ENCODE assay signal across 21 cellular contexts in genomic region chr12:97538705-97539104, GRCh38.
A peak's percentile ranks its signal among the peaks of the same experiment; 100 is the strongest.
DNase-seq lines count a peak whose midpoint lies in the region; ATAC-seq and TF ChIP-seq lines count a peak whose summit lies in the region.
"Had no signal": no experiment of that assay in that cellular context is flagged by ENCODE, and none has a peak within 500 bp of the region (broad histone marks: within the 10 kb centered on the region; RNA-seq: fewer than 3 reads in every experiment).

No MANE protein-coding gene starts in this region.

- intact Hi-C loops in PC-3 (cut with micrococcal nuclease): no loop called here

- no peaks in the 10 kb centered on the region for H3K9me2 ChIP-seq in PC-3 (replicated peaks; ENCODE audit: low read length)

- TF ChIP-seq CTCF in PC-3 (conservative IDR thresholded peaks at IDR 0.05; ENCODE audit: low read depth, low read length) (no peak), epithelial cell of esophagus (IDR thresholded peaks at IDR 0.05; ENCODE audit: insufficient read depth, low read depth, low read length, missing control alignments) (no peak), neural progenitor cell (IDR thresholded peaks at IDR 0.05) (no peak), omental fat pad (IDR thresholded peaks at IDR 0.05) (no peak)

- peaks cover 41% of the 10 kb centered on the region for H3K36me3 Mint-ChIP-seq in neural progenitor cell
- H3K36me3 Mint-ChIP-seq: CD14-positive monocyte; CD4-positive, alpha-beta memory T cell had no signal

- H3K79me2 ChIP-seq in PC-3 (ENCODE audit: low read length) (no peaks in the 10 kb centered on the region), neural progenitor cell (ENCODE audit: low read depth) (no peaks in the 10 kb centered on the region)

- H2AFZ ChIP-seq in PC-3 (ENCODE audit: low read length): no peak overlapping the region
- H2AFZ ChIP-seq in neural progenitor cell (replicated peaks): no peak overlapping the region
- H2AFZ ChIP-seq: GM23248 had no signal

- H3K4me1 Mint-ChIP-seq in neural progenitor cell: peaks cover 31% of the 10 kb centered on the region
- H3K4me1 Mint-ChIP-seq: CD14-positive monocyte; CD4-positive, alpha-beta memory T cell had no signal

- no peak overlapping the region for H3K4me2 ChIP-seq in PC-3 (ENCODE audit: low read length)
- H3K4me2 ChIP-seq in neural progenitor cell: peak overlapping the region; percentile 60
- H3K4me2 ChIP-seq: A549; BLaER1 treated with 17β-estradiol and CSF1 and Interleukin-3, amounts not matched to agents 10 nM and 100 nM had no signal

- no peaks in the 10 kb centered on the region for H3K9me3 ChIP-seq in PC-3 (ENCODE audit: low read length)
- H3K9me3 ChIP-seq in neural progenitor cell (ENCODE audit: low read depth): no peaks in the 10 kb centered on the region
- H3K9me3 ChIP-seq: A549; BE2C; BLaER1 treated with 17β-estradiol and CSF1 and Interleukin-3, amounts not matched to agents 10 nM and 100 nM had no signal

- H3K27ac Mint-ChIP-seq in neural progenitor cell: no peak overlapping the region
- H3K27ac Mint-ChIP-seq: CD14-positive monocyte; CD4-positive, alpha-beta memory T cell had no signal

- DNase-seq in PC-3 (peak; percentile 43), epithelial cell of esophagus (ENCODE audit: low read depth) (peak; percentile 30), neural progenitor cell (ENCODE audit: low spot score) (no peak), omental fat pad (ENCODE audit: low spot score) (no peak)
- DNase-seq: 8988T; ACHN; AML-193; BE2C; Calu3; CD4-positive, alpha-beta memory T cell; COR-L47; DMS79 treated with DMSO at 0.1 percent for 48 hours; GF-D8; GM23248; H7; HCEC 1CT had no signal

- no peak overlapping the region for H3K4me3 Mint-ChIP-seq in neural progenitor cell
- H3K4me3 Mint-ChIP-seq: CD14-positive monocyte; CD4-positive, alpha-beta memory T cell had no signal

- H3K27me3 ChIP-seq in PC-3 (ENCODE audit: low read length) (no peaks in the 10 kb centered on the region), neural progenitor cell (no peaks in the 10 kb centered on the region)
- H3K27me3 ChIP-seq: BE2C; BLaER1 treated with 17β-estradiol and CSF1 and Interleukin-3, amounts not matched to agents 10 nM and 100 nM had no signal

- H3K4me1 ChIP-seq in PC-3 (ENCODE audit: insufficient read depth, low read length) (peaks cover 5% of the 10 kb centered on the region; the same call in 1 of the 2 replicates), neural progenitor cell (peaks cover 65% of the 10 kb centered on the region)
- H3K4me1 ChIP-seq: A549; BE2C; BLaER1 treated with 17β-estradiol and CSF1 and Interleukin-3, amounts not matched to agents 10 nM and 100 nM had no signal

- no peaks in the 10 kb centered on the region for H3K36me3 ChIP-seq in PC-3 (ENCODE audit: low read depth, low read length)
- no peaks in the 10 kb centered on the region for H3K36me3 ChIP-seq in neural progenitor cell
- H3K36me3 ChIP-seq: BE2C; BLaER1 treated with 17β-estradiol and CSF1 and Interleukin-3, amounts not matched to agents 10 nM and 100 nM had no signal

- H3K27ac ChIP-seq in PC-3 (ENCODE audit: low read length): no peak overlapping the region
- peak overlapping the region; percentile 80 for H3K27ac ChIP-seq in neural progenitor cell
- H3K27ac ChIP-seq: A549; BLaER1 treated with 17β-estradiol and CSF1 and Interleukin-3, amounts not matched to agents 10 nM and 100 nM; GM23248 had no signal

- CTCF ChIA-PET in PC-3 (lab: Charles Lee): no interaction called here

- no peaks in the 10 kb centered on the region for H3K9me3 Mint-ChIP-seq in neural progenitor cell
- H3K9me3 Mint-ChIP-seq: CD14-positive monocyte; CD4-positive, alpha-beta memory T cell had no signal

- no TSS peak for BruUV-seq in PC-3 (replicated peaks; lab: Mats Ljungman, UMichigan)

- H3K9ac ChIP-seq in PC-3 (ENCODE audit: low read length) (no peak overlapping the region), neural progenitor cell (no peak overlapping the region)
- H3K9ac ChIP-seq: BLaER1 treated with 17β-estradiol and CSF1 and Interleukin-3, amounts not matched to agents 10 nM and 100 nM; GM23248 had no signal

- no peak overlapping the region for H3K4me3 ChIP-seq in PC-3 (ENCODE audit: low read length)
- H3K4me3 ChIP-seq in epithelial cell of esophagus (ENCODE audit: low read length): no peak overlapping the region
- no peak overlapping the region for H3K4me3 ChIP-seq in neural progenitor cell
- H3K4me3 ChIP-seq: A549; BLaER1 treated with 17β-estradiol and CSF1 and Interleukin-3, amounts not matched to agents 10 nM and 100 nM; GM23248 had no signal

- H3K27me3 Mint-ChIP-seq in neural progenitor cell (ENCODE audit: insufficient read depth, low read depth): no peaks in the 10 kb centered on the region
- H3K27me3 Mint-ChIP-seq: CD4-positive, alpha-beta memory T cell had no signal

- ATAC-seq in PC-3: peak; percentile 53
- ATAC-seq in GM18858 (IDR thresholded peaks at IDR 0.05; ENCODE audit: unreplicated experiment): no peak
- no peak for ATAC-seq in omental fat pad (ENCODE audit: low FRiP score)
- ATAC-seq in HG03045 (IDR thresholded peaks at IDR 0.05; ENCODE audit: unreplicated experiment): no peak
- ATAC-seq: A549 had no signal

- H3F3A ChIP-seq in PC-3 (ENCODE audit: low read length, unreplicated experiment) (no peaks in the 10 kb centered on the region), neural progenitor cell (ENCODE audit: low read depth) (peaks cover 35% of the 10 kb centered on the region)

- POLR2A ChIA-PET in PC-3 (lab: Charles Lee; ENCODE audit: unreplicated experiment): no interaction called here

- H4K20me1 ChIP-seq in PC-3 (ENCODE audit: low read length) (no peaks in the 10 kb centered on the region), neural progenitor cell (ENCODE audit: low read depth) (no peaks in the 10 kb centered on the region)
- H4K20me1 ChIP-seq: BLaER1 treated with 17β-estradiol and CSF1 and Interleukin-3, amounts not matched to agents 10 nM and 100 nM had no signal

Comparison
In these comparisons a context has a peak if more than half of its experiments do, and no peak if none do; other contexts are left out.
1. DNase-seq: peak in PC-3 (single experiment) and epithelial cell of esophagus (single experiment); none in neural progenitor cell (single experiment) and omental fat pad (single experiment).